Comparison of ENCODE assay signal across 1 cellular context in the genomic region with DNA sequence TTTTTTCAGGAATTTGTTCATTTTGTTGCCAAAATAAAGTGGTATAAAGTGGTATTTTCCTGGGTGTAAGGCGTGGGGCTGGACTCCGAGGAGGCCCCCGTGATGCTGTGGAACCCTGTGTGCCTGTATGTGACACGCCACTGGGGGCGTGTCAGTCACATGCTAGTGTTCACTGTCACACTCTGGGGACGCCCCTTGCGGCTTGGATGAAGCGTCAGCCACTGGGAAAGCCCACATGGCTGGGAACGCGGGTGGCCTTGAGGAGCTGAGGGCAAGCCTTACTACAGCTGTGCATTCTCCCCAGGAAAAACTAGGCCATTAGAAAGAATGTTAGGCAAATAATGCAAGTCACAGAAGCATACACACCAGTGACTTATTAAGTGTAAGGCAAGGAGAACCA.
TF ChIP-seq lines count a peak whose summit lies in the region.

No MANE protein-coding gene starts in this region.

TF ChIP-seq in HEK293T, 16 proteins besides CTCF, POLR2A, EP300 and RAD21:
- TF ChIP-seq ZNF384 (IDR thresholded peaks at IDR 0.05) (no peak), FOXA1 (IDR thresholded peaks at IDR 0.05) (no peak), PKNOX1 (IDR thresholded peaks at IDR 0.05) (0 out of 2 replicates have a peak, but pooled peaks have one; percentile 10), L3MBTL2 (conservative IDR thresholded peaks at IDR 0.05) (no peak), CTBP1 (IDR thresholded peaks at IDR 0.05; ENCODE audit: borderline replicate concordance) (no peak)
TF ChIP-seq in HEK293T: peak in this region for 1.
